In genomic region chr5:154352960-154353548, GRCh38 we compare ENCODE assay signal across 33 cellular contexts.
"Had no signal": no experiment of that assay in that cellular context is flagged by ENCODE, and none has a peak within 500 bp of the region (broad histone marks: within the 10 kb centered on the region; RNA-seq: fewer than 3 reads in every experiment).

No MANE protein-coding gene starts in this region.

- H3K4me3 Mint-ChIP-seq: activated B cell treated with CpG ODN at 0.5 μM for 24 hours; activated CD8-positive, alpha-beta memory T cell treated with anti-CD3 and anti-CD28 coated beads, Interleukin-2, amount 10 ng/mL, durations not matched to agents 7 days and 5 days; activated CD8-positive, alpha-beta T cell treated with anti-CD3 and anti-CD28 coated beads, Interleukin-2, amount 10 ng/mL, durations not matched to agents 7 days and 5 days; activated naive CD8-positive, alpha-beta T cell; naive B cell; stimulated activated memory B cell treated with anti-CD40 and anti-IgM and Interleukin-4, amounts not matched to agents 10 μg/mL and 1 μg/mL and 100 μg/mL, for 72 hours; stimulated activated naive CD8-positive, alpha-beta T cell treated with anti-CD3 and anti-CD28 coated beads, Interleukin-15, amount 100 ng/mL, for 72 hours; T-helper 2 cell treated with Interferon-gamma antibody and Interleukin-4, amounts not matched to agents 5 μg/mL and 100 μg/mL, for 36 hours had no signal

- H3K36me3 Mint-ChIP-seq: activated CD8-positive, alpha-beta memory T cell treated with anti-CD3 and anti-CD28 coated beads, Interleukin-2, amount 10 ng/mL, durations not matched to agents 7 days and 5 days had no signal

- H3K4me3 ChIP-seq: body of pancreas, colonic mucosa, esophagus squamous epithelium, gastroesophageal sphincter, hepatocyte, thyroid gland, upper lobe of left lung, vagina had no signal

- H3K27me3 ChIP-seq: body of pancreas, colonic mucosa, esophagus squamous epithelium, gastroesophageal sphincter, hepatocyte, thyroid gland, upper lobe of left lung, vagina had no signal

- H3K9me3 ChIP-seq: body of pancreas, colonic mucosa, esophagus squamous epithelium, gastroesophageal sphincter, thyroid gland, upper lobe of left lung, vagina had no signal

- H3K4me1 Mint-ChIP-seq: activated B cell treated with CpG ODN at 0.5 μM for 24 hours; stimulated activated memory B cell treated with anti-CD40 and anti-IgM and Interleukin-4, amounts not matched to agents 10 μg/mL and 1 μg/mL and 100 μg/mL, for 72 hours had no signal

- H3K36me3 ChIP-seq: colonic mucosa, esophagus squamous epithelium, gastroesophageal sphincter, thyroid gland, upper lobe of left lung, vagina had no signal

- H3K27ac ChIP-seq: body of pancreas, colonic mucosa, epithelial cell of prostate, esophagus squamous epithelium, gastroesophageal sphincter, hepatocyte, thyroid gland, upper lobe of left lung, vagina had no signal

- FAIRE-seq: endometrium, kidney, small intestine had no signal

- H3K27ac Mint-ChIP-seq: activated B cell treated with CpG ODN at 0.5 μM for 24 hours; activated CD8-positive, alpha-beta memory T cell treated with anti-CD3 and anti-CD28 coated beads, Interleukin-2, amount 10 ng/mL, durations not matched to agents 7 days and 5 days; activated naive CD8-positive, alpha-beta T cell; progenitor cell of endocrine pancreas; stimulated activated memory B cell treated with anti-CD40 and anti-IgM and Interleukin-4, amounts not matched to agents 10 μg/mL and 1 μg/mL and 100 μg/mL, for 72 hours; T-helper 2 cell treated with Interferon-gamma antibody and Interleukin-4, amounts not matched to agents 5 μg/mL and 100 μg/mL, for 36 hours had no signal

- H3K4me1 ChIP-seq: body of pancreas, colonic mucosa, gastroesophageal sphincter, upper lobe of left lung, vagina had no signal

- H3K9me3 Mint-ChIP-seq: activated B cell treated with CpG ODN at 0.5 μM for 24 hours; naive B cell; stimulated activated memory B cell treated with anti-CD40 and anti-IgM and Interleukin-4, amounts not matched to agents 10 μg/mL and 1 μg/mL and 100 μg/mL, for 72 hours; stimulated activated naive CD8-positive, alpha-beta T cell treated with anti-CD3 and anti-CD28 coated beads, Interleukin-15, amount 100 ng/mL, for 72 hours; T-helper 2 cell treated with Interferon-gamma antibody and Interleukin-4, amounts not matched to agents 5 μg/mL and 100 μg/mL, for 36 hours had no signal

- H3K79me2 ChIP-seq: hepatocyte had no signal

- H2AFZ ChIP-seq: hepatocyte had no signal

- H3K27me3 Mint-ChIP-seq: activated B cell treated with CpG ODN at 0.5 μM for 24 hours; activated CD8-positive, alpha-beta memory T cell treated with anti-CD3 and anti-CD28 coated beads, Interleukin-2, amount 10 ng/mL, durations not matched to agents 7 days and 5 days; activated naive CD8-positive, alpha-beta T cell; naive B cell; progenitor cell of endocrine pancreas; stimulated activated memory B cell treated with anti-CD40 and anti-IgM and Interleukin-4, amounts not matched to agents 10 μg/mL and 1 μg/mL and 100 μg/mL, for 72 hours; stimulated activated naive CD8-positive, alpha-beta T cell treated with anti-CD3 and anti-CD28 coated beads, Interleukin-15, amount 100 ng/mL, for 72 hours had no signal

- H3K4me2 ChIP-seq: hepatocyte had no signal

- ATAC-seq: activated CD8-positive, alpha-beta memory T cell treated with anti-CD3 and anti-CD28 coated beads, Interleukin-2, amount 10 ng/mL, durations not matched to agents 7 days and 5 days; activated CD8-positive, alpha-beta T cell treated with anti-CD3 and anti-CD28 coated beads, Interleukin-2, amount 10 ng/mL, durations not matched to agents 7 days and 5 days; body of pancreas; gastroesophageal sphincter; left colon; sciatic nerve; stimulated activated memory B cell treated with anti-CD40 and anti-IgM and Interleukin-4, amounts not matched to agents 10 μg/mL and 1 μg/mL and 100 μg/mL, for 72 hours; stimulated activated naive CD8-positive, alpha-beta T cell treated with anti-CD3 and anti-CD28 coated beads, Interleukin-15, amount 100 ng/mL, for 72 hours had no signal

- DNase-seq: activated B cell treated with CpG ODN at 0.5 μM for 24 hours; activated CD8-positive, alpha-beta memory T cell treated with anti-CD3 and anti-CD28 coated beads, Interleukin-2, amount 10 ng/mL, durations not matched to agents 7 days and 5 days; activated CD8-positive, alpha-beta T cell treated with anti-CD3 and anti-CD28 coated beads, Interleukin-2, amount 10 ng/mL, durations not matched to agents 7 days and 5 days; activated effector memory CD4-positive, alpha-beta T cell treated with Interleukin-2 at 50 U/mL for 16 hours; activated naive CD4-positive, alpha-beta T cell treated with Interleukin-2 at 50 U/mL for 16 hours; activated T-cell treated with anti-CD3 and anti-CD28 coated beads, Interleukin-2, amount 50 U/mL, for 48 hours; aorta; body of pancreas; colonic mucosa; effector CD8-positive, alpha-beta T cell; esophagus squamous epithelium; kidney; left colon; mammary epithelial cell; naive B cell; nucleus accumbens; small intestine; stimulated activated CD4-positive, alpha-beta T cell treated with anti-CD3 and anti-CD28 coated beads, Interleukin-4, amount 100 ng/mL, for 24 hours; stimulated activated naive CD8-positive, alpha-beta T cell treated with anti-CD3 and anti-CD28 coated beads, Interleukin-15, amount 100 ng/mL, for 72 hours; substantia nigra; T-helper 1 cell; thyroid gland; upper lobe of left lung had no signal
